17 cellular contexts compared by ENCODE assay signal in the genomic region with DNA sequence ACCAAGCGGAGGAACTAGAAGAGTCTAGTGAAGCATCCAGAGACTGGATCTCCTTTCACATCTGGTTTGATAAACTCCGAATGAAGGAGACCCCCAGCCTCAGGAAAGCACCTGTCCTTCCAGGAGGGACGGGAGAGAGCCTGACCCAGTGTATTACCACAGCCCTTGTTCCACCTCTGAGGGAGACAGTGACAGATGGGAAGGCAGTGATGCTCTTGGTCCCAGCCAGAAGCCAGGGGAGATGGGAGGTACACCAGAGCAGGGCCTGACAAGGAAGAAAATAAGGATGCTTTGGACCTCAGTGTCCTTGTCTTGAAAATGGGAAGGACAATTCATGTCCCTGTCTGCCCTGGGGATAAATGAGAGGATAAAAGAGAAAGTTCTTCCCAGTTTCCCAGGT. TPM values are rescaled to one million over a fixed set of nuclear protein-coding genes. Genes with fewer than 3 reads are reported as not detected.
DNase-seq lines count a peak whose midpoint lies in the region; ATAC-seq and TF ChIP-seq lines count a peak whose summit lies in the region.
"Had no signal": no experiment of that assay in that cellular context is flagged by ENCODE, and none has a peak within 500 bp of the region (broad histone marks: within the 10 kb centered on the region; RNA-seq: fewer than 3 reads in every experiment).

No MANE protein-coding gene starts in this region.

- H3K4me1 Mint-ChIP-seq in natural killer cell = no peaks in the 10 kb centered on the region
- no peaks in the 10 kb centered on the region for H3K4me1 Mint-ChIP-seq in natural killer cell treated with Interleukin-12 subunit alpha and Interleukin-12 subunit beta and Interleukin-15 and Interleukin-18, amount 100 ng/mL, for 72 hours (ENCODE audit: low read depth in 2 of 2)
- H3K4me1 Mint-ChIP-seq: B cell had no signal

- peaks cover 6 to 25% of the 10 kb centered on the region in 2 donors for H3K27me3 Mint-ChIP-seq in natural killer cell (ENCODE audit: low read depth in 2 of 2)
- peaks cover 7 to 9% of the 10 kb centered on the region in 2 donors for H3K27me3 Mint-ChIP-seq in natural killer cell treated with Interleukin-12 subunit alpha and Interleukin-12 subunit beta and Interleukin-15 and Interleukin-18, amount 100 ng/mL, for 72 hours

- no peaks in the 10 kb centered on the region for H3K9me3 Mint-ChIP-seq in natural killer cell
- no peaks in the 10 kb centered on the region for H3K9me3 Mint-ChIP-seq in natural killer cell treated with Interleukin-12 subunit alpha and Interleukin-12 subunit beta and Interleukin-15 and Interleukin-18, amount 100 ng/mL, for 72 hours
- H3K9me3 Mint-ChIP-seq: CD4-positive, alpha-beta T cell had no signal

- no peak for DNase-seq in natural killer cell
- no peak for DNase-seq in natural killer cell treated with Interleukin-12 subunit alpha and Interleukin-12 subunit beta and Interleukin-15 and Interleukin-18, amount 100 ng/mL, for 72 hours (ENCODE audit: low spot score)
- peak; percentile 71 for DNase-seq in cerebellum (ENCODE audit: low spot score)
- DNase-seq in left lobe of liver (ENCODE audit: low spot score) = peak; percentile 8
- DNase-seq in NCI-H146 (lab: John Stamatoyannopoulos, UW) = no peak
- no peak for DNase-seq in T-helper 9 cell
- DNase-seq: Caco-2; CD4-positive, alpha-beta T cell; DMS153; DMS79; GF-D8; H7 had no signal

- H3K4me3 Mint-ChIP-seq in natural killer cell = peak overlapping the region; percentile 45
- no peak overlapping the region for H3K4me3 Mint-ChIP-seq in natural killer cell treated with Interleukin-12 subunit alpha and Interleukin-12 subunit beta and Interleukin-15 and Interleukin-18, amount 100 ng/mL, for 72 hours
- H3K4me3 Mint-ChIP-seq: B cell; CD4-positive, alpha-beta T cell; GM23338 had no signal

- no peaks in the 10 kb centered on the region for H3K36me3 Mint-ChIP-seq in natural killer cell
- no peaks in the 10 kb centered on the region for H3K36me3 Mint-ChIP-seq in natural killer cell treated with Interleukin-12 subunit alpha and Interleukin-12 subunit beta and Interleukin-15 and Interleukin-18, amount 100 ng/mL, for 72 hours

- TF ChIP-seq CTCF in natural killer cell (IDR thresholded peaks at IDR 0.05) = no peak

- intact Hi-C loops in natural killer cell (cut with micrococcal nuclease) = no loop called here

- ATAC-seq in natural killer cell (no peak), left lobe of liver (no peak), HG03565 (IDR thresholded peaks at IDR 0.05; ENCODE audit: unreplicated experiment) (no peak)
- ATAC-seq in natural killer cell treated with Interleukin-12 subunit alpha and Interleukin-12 subunit beta and Interleukin-15 and Interleukin-18, amount 100 ng/mL, for 72 hours = no peak
- ATAC-seq: GM23338, HCT116 had no signal

- H3K27ac Mint-ChIP-seq in natural killer cell = no peak overlapping the region
- no peak overlapping the region for H3K27ac Mint-ChIP-seq in natural killer cell treated with Interleukin-12 subunit alpha and Interleukin-12 subunit beta and Interleukin-15 and Interleukin-18, amount 100 ng/mL, for 72 hours
- H3K27ac Mint-ChIP-seq: B cell; CD4-positive, alpha-beta T cell; GM23338 had no signal

RNA-seq across cellular contexts. Expression of a gene that starts 3.5 kb away (rescaled TPM):
- under 1 TPM in 1 of 3 donors, not detected in 2; 0.43 TPM for total RNA-seq in natural killer cell
- total RNA-seq in natural killer cell treated with Interleukin-12 subunit alpha and Interleukin-12 subunit beta and Interleukin-15 and Interleukin-18, amount 100 ng/mL, for 72 hours = under 1 TPM in 1 of 2 donors, not detected in 1; 0.17 TPM
- not detected for total RNA-seq in cerebellum
- total RNA-seq in left lobe of liver = 8.7 TPM
- total RNA-seq: B cell; CD4-positive, alpha-beta T cell; Daoy had no signal

Comparison
In these comparisons a context has a peak if more than half of its experiments do, and no peak if none do; other contexts are left out.
1. DNase-seq: peak in cerebellum (single experiment) and left lobe of liver (single experiment); none in natural killer cell (single experiment), natural killer cell treated with Interleukin-12 subunit alpha and Interleukin-12 subunit beta and Interleukin-15 and Interleukin-18, amount 100 ng/mL, for 72 hours (single experiment), NCI-H146 (single experiment) and T-helper 9 cell (single experiment).